Comparison of ENCODE assay signal across 8 cellular contexts in the genomic region with DNA sequence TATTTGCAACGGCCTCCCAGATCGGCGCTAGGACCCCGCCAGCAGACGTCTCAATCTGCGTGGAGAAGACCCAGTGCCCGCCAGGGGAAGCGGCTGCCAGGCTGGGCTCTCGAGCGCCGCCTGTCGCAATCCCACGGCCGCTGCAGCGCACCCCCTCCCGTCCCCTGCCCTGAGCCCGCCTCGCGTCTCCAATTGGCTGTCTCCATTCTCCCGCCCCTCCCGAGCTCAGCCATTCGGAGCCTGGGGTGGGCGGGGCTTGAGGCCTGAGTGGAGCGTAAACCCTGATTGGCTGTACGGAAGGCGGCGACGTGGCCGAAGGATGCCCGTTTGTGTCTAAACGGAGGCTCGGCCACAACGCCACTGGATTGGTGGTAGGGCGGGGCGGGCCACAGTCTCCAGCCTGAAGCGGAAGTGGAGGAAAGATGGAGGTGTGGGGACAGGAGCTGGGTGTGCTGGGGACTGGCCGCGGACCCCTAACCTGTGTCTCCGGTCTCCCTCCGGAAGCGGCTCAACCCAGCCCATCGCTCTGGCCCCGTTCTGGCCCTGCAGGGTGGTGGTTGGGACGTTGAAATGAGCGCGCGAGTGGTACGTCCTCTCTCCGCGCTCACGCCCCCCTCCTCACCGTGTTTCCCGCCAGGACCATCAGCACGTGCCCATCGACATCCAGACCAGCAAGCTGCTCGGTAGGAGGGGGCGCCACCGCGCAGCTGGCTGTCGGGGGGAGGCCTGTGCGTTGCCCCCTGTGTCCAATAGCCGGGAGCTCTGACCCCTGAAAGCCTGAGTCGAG. TPM values are rescaled to one million over a fixed set of nuclear protein-coding genes. Genes with fewer than 3 reads are reported as not detected.
DNase-seq lines count a peak whose midpoint lies in the region; ATAC-seq and TF ChIP-seq lines count a peak whose summit lies in the region.

A gene with protein sequence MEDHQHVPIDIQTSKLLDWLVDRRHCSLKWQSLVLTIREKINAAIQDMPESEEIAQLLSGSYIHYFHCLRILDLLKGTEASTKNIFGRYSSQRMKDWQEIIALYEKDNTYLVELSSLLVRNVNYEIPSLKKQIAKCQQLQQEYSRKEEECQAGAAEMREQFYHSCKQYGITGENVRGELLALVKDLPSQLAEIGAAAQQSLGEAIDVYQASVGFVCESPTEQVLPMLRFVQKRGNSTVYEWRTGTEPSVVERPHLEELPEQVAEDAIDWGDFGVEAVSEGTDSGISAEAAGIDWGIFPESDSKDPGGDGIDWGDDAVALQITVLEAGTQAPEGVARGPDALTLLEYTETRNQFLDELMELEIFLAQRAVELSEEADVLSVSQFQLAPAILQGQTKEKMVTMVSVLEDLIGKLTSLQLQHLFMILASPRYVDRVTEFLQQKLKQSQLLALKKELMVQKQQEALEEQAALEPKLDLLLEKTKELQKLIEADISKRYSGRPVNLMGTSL (plus strand): TSS at position 389 of the 787 bp plus-strand sequence. CDS start 34 bp downstream, at position 423.

- H3K4me2 ChIP-seq in GM23248 (ENCODE audit: unreplicated experiment) (peak within 1 kb of the TSS; percentile 89), fibroblast of lung (ENCODE audit: extremely low read depth, insufficient read depth, low read length) (peak within 1 kb of the TSS; percentile 96)

- peaks cover 9% of the 10 kb centered on the region; the same call in 1 of the 2 replicates for H3K36me3 ChIP-seq in GM23248 (ENCODE audit: low read depth)
- H3K36me3 ChIP-seq in fibroblast of lung (ENCODE audit: control insufficient read depth, insufficient read depth, low read length), result peaks cover 11% of the 10 kb centered on the region

- POLR2A ChIA-PET in naive thymus-derived CD8-positive, alpha-beta T cell (lab: Charles Lee), result interaction anchor here (0.6 to 4.2 kb wide), 17 partner anchors 10 to 863 kb away, joined by 3 to 56 read pairs (median 5); a partner anchor contains a TSS

- no peaks in the 10 kb centered on the region for H3K9me2 ChIP-seq in GM23248 (ENCODE audit: insufficient read depth)

- H4K20me1 ChIP-seq in GM23248 (ENCODE audit: insufficient read depth), result no peaks in the 10 kb centered on the region
- no peaks in the 10 kb centered on the region for H4K20me1 ChIP-seq in fibroblast of lung (ENCODE audit: control insufficient read depth, extremely low read depth, insufficient read depth, low read length)

- peaks cover 12% of the 10 kb centered on the region for H3K4me1 Mint-ChIP-seq in activated T-helper 17 cell treated with anti-CD3 and anti-CD28 coated beads, Interleukin-2, amount 50 U/mL, for 72 hours
- H3K4me1 Mint-ChIP-seq in naive thymus-derived CD8-positive, alpha-beta T cell, result peaks cover 20 to 32% (median 29%) of the 10 kb centered on the region in 4 donors

- peak; percentile 99 for DNase-seq in Daoy (ENCODE audit: low read depth)
- peak; percentile 100 for DNase-seq in GM23248
- peak; percentile 99 for DNase-seq in LHCN-M2 (ENCODE audit: low read depth)
- peak; percentile 100 for DNase-seq in RPMI8226
- peak; percentile 98 to 99 for DNase-seq in fibroblast of lung (ENCODE audit: low read depth in 2 of 2)
- DNase-seq in naive thymus-derived CD8-positive, alpha-beta T cell, result peak; percentile 94 to 99 (median 97)
- peak; percentile 99 for DNase-seq in stimulated activated naive CD4-positive, alpha-beta T cell treated with Interleukin-2 at 50 U/mL for 16 hours (lab: John Stamatoyannopoulos, UW)

- no peaks in the 10 kb centered on the region for H3K27me3 Mint-ChIP-seq in activated T-helper 17 cell treated with anti-CD3 and anti-CD28 coated beads, Interleukin-2, amount 50 U/mL, for 72 hours
- peaks cover 0 to 1% (median 0%) of the 10 kb centered on the region in 5 donors for H3K27me3 Mint-ChIP-seq in naive thymus-derived CD8-positive, alpha-beta T cell

- H3K27me3 ChIP-seq in GM23248 (replicated peaks; ENCODE audit: insufficient read depth) (no peaks in the 10 kb centered on the region), fibroblast of lung (ENCODE audit: control insufficient read depth, insufficient read depth, low read length) (no peaks in the 10 kb centered on the region)

- in situ Hi-C loops in GM23248 (cut with MboI), result no loop called here

- H3K4me3 ChIP-seq in GM23248 (peak within 1 kb of the TSS; percentile 98), fibroblast of lung (replicated peaks in 1 of 4; ENCODE audit: control extremely low read depth in 1 of 4, insufficient read depth in 1 of 4, low read depth in 3 of 4, low read length in 4 of 4) (peak within 1 kb of the TSS; percentile 56 to 92 (median 86))

- H3K4me1 ChIP-seq in GM23248 (ENCODE audit: insufficient read depth) (peaks cover 27% of the 10 kb centered on the region), fibroblast of lung (ENCODE audit: control insufficient read depth, extremely low read depth, insufficient read depth, low read length) (peaks cover 12% of the 10 kb centered on the region)

- H3K79me2 ChIP-seq in GM23248 (ENCODE audit: insufficient read depth) (peaks cover 19% of the 10 kb centered on the region), fibroblast of lung (ENCODE audit: control insufficient read depth, insufficient read depth, low read length) (peaks cover 13% of the 10 kb centered on the region)

- peak; percentile 76 to 77 for TF ChIP-seq CTCF in fibroblast of lung (conservative IDR thresholded peaks at IDR 0.05 in 1 of 2, IDR thresholded peaks at IDR 0.05 in 1 of 2; ENCODE audit: low read depth in 1 of 2, low read length in 2 of 2)

- H3K9ac ChIP-seq in GM23248 (peak within 1 kb of the TSS; percentile 91), fibroblast of lung (ENCODE audit: insufficient read depth, low read length) (peak within 1 kb of the TSS; percentile 75)

- peaks cover 35% of the 10 kb centered on the region for H3K36me3 Mint-ChIP-seq in activated T-helper 17 cell treated with anti-CD3 and anti-CD28 coated beads, Interleukin-2, amount 50 U/mL, for 72 hours (ENCODE audit: low read depth)
- peaks cover 0 to 26% (median 0%) of the 10 kb centered on the region in 3 donors for H3K36me3 Mint-ChIP-seq in naive thymus-derived CD8-positive, alpha-beta T cell

- H3F3A ChIP-seq in GM23248 (ENCODE audit: insufficient read depth), result peaks cover 15% of the 10 kb centered on the region; the same call in 1 of the 2 replicates

- peak within 1 kb of the TSS; percentile 79 for H3K4me3 Mint-ChIP-seq in activated T-helper 17 cell treated with anti-CD3 and anti-CD28 coated beads, Interleukin-2, amount 50 U/mL, for 72 hours
- peak within 1 kb of the TSS; percentile 81 to 100 (median 98) for H3K4me3 Mint-ChIP-seq in naive thymus-derived CD8-positive, alpha-beta T cell

- peak; percentile 97 for ATAC-seq in activated T-helper 17 cell treated with anti-CD3 and anti-CD28 coated beads, Interleukin-2, amount 50 U/mL, for 72 hours (replicated peaks)
- peak; percentile 97 to 98 for ATAC-seq in naive thymus-derived CD8-positive, alpha-beta T cell

- WGBS in GM23248 (ENCODE audit: low coverage in 1 of 2, low lambda C conversion rate in 2 of 2, missing lambda C conversion rate in 2 of 2), 2 experiments, result 1% methylated on average over 55 to 62 of the region's 63 CpGs

- H2AFZ ChIP-seq in GM23248 (peak within 1 kb of the TSS; percentile 92), fibroblast of lung (ENCODE audit: low read length) (peak within 1 kb of the TSS; percentile 98)

- no peaks in the 10 kb centered on the region for H3K9me3 Mint-ChIP-seq in activated T-helper 17 cell treated with anti-CD3 and anti-CD28 coated beads, Interleukin-2, amount 50 U/mL, for 72 hours
- H3K9me3 Mint-ChIP-seq in naive thymus-derived CD8-positive, alpha-beta T cell, result no peaks in the 10 kb centered on the region

- H3K9me3 ChIP-seq in GM23248 (ENCODE audit: low read depth) (no peaks in the 10 kb centered on the region), fibroblast of lung (ENCODE audit: control insufficient read depth, insufficient read depth, low read depth, low read length) (no peaks in the 10 kb centered on the region)

- peak within 1 kb of the TSS; percentile 73 for H3K27ac Mint-ChIP-seq in activated T-helper 17 cell treated with anti-CD3 and anti-CD28 coated beads, Interleukin-2, amount 50 U/mL, for 72 hours
- H3K27ac Mint-ChIP-seq in naive thymus-derived CD8-positive, alpha-beta T cell, result peak within 1 kb of the TSS; percentile 80 to 97 (median 92)

- H3K27ac ChIP-seq in GM23248 (peak within 1 kb of the TSS; percentile 61), fibroblast of lung (ENCODE audit: insufficient read depth, low read length) (peak within 1 kb of the TSS; percentile 91)

RNA-seq across cellular contexts. Expression of the gene that starts here (rescaled TPM):
- total RNA-seq in Daoy (2014; rRNA removed; shearing (Covaris generic)), result 74.2 and 93.5 TPM in 2 replicates
- total RNA-seq in GM23248 (2014; rRNA removed; shearing (Covaris generic)), result 61.7 and 80.8 TPM in 2 replicates
- polyA plus RNA-seq in GM23248 (2016; fragmentation: Nextera tagmentation; extraction: Ambion mirVana), result 81.6 and 92.2 TPM in 2 replicates
- total RNA-seq in LHCN-M2 (2014; rRNA removed), result 93.8 and 94.9 TPM in 2 replicates
- polyA plus RNA-seq in LHCN-M2 (2012), result 84.8 TPM
- total RNA-seq in activated T-helper 17 cell treated with anti-CD3 and anti-CD28 coated beads, Interleukin-2, amount 50 U/mL, for 72 hours, result 100 to 1,000 TPM; 139 to 216 TPM
- total RNA-seq in fibroblast of lung, result 72.2 and 118 TPM in 2 replicates
- 57.1 and 58.1 TPM in 2 replicates for polyA plus RNA-seq in fibroblast of lung
- polyA plus RNA-seq in fibroblast of lung (2012), result 76.4 and 78.4 TPM in 2 replicates
- 22.1 and 73.3 TPM in 2 replicates for polyA minus RNA-seq in fibroblast of lung (ENCODE audit: low replicate concordance)
- total RNA-seq in naive thymus-derived CD8-positive, alpha-beta T cell, result 100 to 1,000 TPM; 352 to 356 TPM
- polyA plus RNA-seq in naive thymus-derived CD8-positive, alpha-beta T cell, result 10 to 100 TPM; 63.6 to 73.0 (median 70.2) TPM

Comparison
In these comparisons a context has a peak if more than half of its experiments do, and no peak if none do; other contexts are left out.
1. Peak in every context shown above with its lines: DNase-seq, ATAC-seq, H3K4me3 ChIP-seq and H3K27ac ChIP-seq.